In genomic region chr2:218853766-218854165, GRCh38 we compare ENCODE assay signal across 15 cellular contexts. TPM values are rescaled to one million over a fixed set of nuclear protein-coding genes. Genes with fewer than 3 reads are reported as not detected.
DNase-seq lines count a peak whose midpoint lies in the region; ATAC-seq and TF ChIP-seq lines count a peak whose summit lies in the region.
"Had no signal": no experiment of that assay in that cellular context is flagged by ENCODE, and none has a peak within 500 bp of the region (broad histone marks: within the 10 kb centered on the region; RNA-seq: fewer than 3 reads in every experiment).

No MANE protein-coding gene starts in this region.

- intact Hi-C loops in sigmoid colon (cut with DNase I): loop anchor here (1.0 kb wide), 1 partner anchor 45 kb away; no protein-coding TSS in a partner anchor

- TF ChIP-seq EP300 in sigmoid colon (IDR thresholded peaks at IDR 0.05) (no peak), tibial nerve (IDR thresholded peaks at IDR 0.05) (no peak)

- WGBS in sigmoid colon, 2 donors: 32 to 39% methylated on average over 5 of the region's 5 CpGs
- 72 to 78% methylated on average over 5 of the region's 5 CpGs for WGBS in tibial nerve, 2 donors

- H3K36me3 ChIP-seq in sigmoid colon (no peaks in the 10 kb centered on the region), tibial nerve (no peaks in the 10 kb centered on the region)
- H3K36me3 ChIP-seq: HAP-1 had no signal

- peaks cover 0 to 11% (median 4%) of the 10 kb centered on the region in 4 donors for H3K4me1 ChIP-seq in sigmoid colon
- H3K4me1 ChIP-seq in tibial nerve: peaks cover 0 to 39% (median under 1%) of the 10 kb centered on the region in 4 donors
- H3K4me1 ChIP-seq: HAP-1 had no signal

- TF ChIP-seq CTCF in choroid plexus epithelial cell (conservative IDR thresholded peaks at IDR 0.05; ENCODE audit: low read depth, low read length) (no peak), sigmoid colon (IDR thresholded peaks at IDR 0.05) (no peak), tibial nerve (IDR thresholded peaks at IDR 0.05) (no peak)

- H3K9me3 ChIP-seq in sigmoid colon (no peaks in the 10 kb centered on the region), tibial nerve (no peaks in the 10 kb centered on the region)
- H3K9me3 ChIP-seq: HAP-1 had no signal

- DNase-seq in NCI-H1436 (lab: John Stamatoyannopoulos, UW) (peak; percentile 22), NCI-H1436 treated with DMSO at 0.1 percent for 48 hours (lab: John Stamatoyannopoulos, UW) (no peak), NCI-H69 (lab: John Stamatoyannopoulos, UW) (peak; percentile 90), choroid plexus epithelial cell (ENCODE audit: low read depth) (peak; percentile 49), sigmoid colon (peak; percentile 50), tibial nerve (ENCODE audit: low spot score in 2 of 2) (no peak)
- DNase-seq in stimulated activated naive CD4-positive, alpha-beta T cell treated with Interleukin-2 at 50 U/mL for 16 hours (lab: John Stamatoyannopoulos, UW): no peak
- DNase-seq: activated CD4-positive, alpha-beta T cell treated with anti-CD3 and anti-CD28 coated beads, Interleukin-2, amount 50 U/mL, for 48 hours; NCI-H2029 treated with DMSO at 0.1 percent for 48 hours; stimulated activated CD4-positive, alpha-beta T cell treated with anti-CD3 and anti-CD28 coated beads, Interleukin-2, amount 100 ng/mL, for 24 hours had no signal

- peaks cover 15 to 98% (median 66%) of the 10 kb centered on the region in 3 donors for H3K27me3 ChIP-seq in sigmoid colon
- peaks cover 0 to 51% of the 10 kb centered on the region in 2 donors for H3K27me3 ChIP-seq in tibial nerve

- H3K4me3 ChIP-seq in choroid plexus epithelial cell (ENCODE audit: low read depth, low read length) (no peak overlapping the region), sigmoid colon (no peak overlapping the region), tibial nerve (no peak overlapping the region)
- H3K4me3 ChIP-seq: HAP-1 had no signal

- TF ChIP-seq POLR2A in sigmoid colon (IDR thresholded peaks at IDR 0.05) (no peak), tibial nerve (IDR thresholded peaks at IDR 0.05) (no peak)

- H3K27ac ChIP-seq in sigmoid colon (no peak overlapping the region), tibial nerve (no peak overlapping the region)
- H3K27ac ChIP-seq: 22Rv1, epithelial cell of prostate had no signal

- ATAC-seq in GM18870 (IDR thresholded peaks at IDR 0.05; ENCODE audit: unreplicated experiment): no peak

RNA-seq across cellular contexts. Expression of gene WNT6, which starts 5.8 kb away (rescaled TPM):
- total RNA-seq in sigmoid colon (1 to 10 TPM; 2.6 to 3.9 (median 3.1) TPM), tibial nerve (10 to 100 TPM; 26.1 to 81.5 (median 48.2) TPM)
- polyA plus RNA-seq in sigmoid colon: 1 to 10 TPM in 1 of 3 donors, not detected in 2; 1.5 TPM
- total RNA-seq: SK-MEL-5 had no signal

RNA-seq across cellular contexts. Expression of gene PRKAG3, which starts 22.2 kb away (rescaled TPM):
- not detected for total RNA-seq in sigmoid colon
- not detected for polyA plus RNA-seq in sigmoid colon
- total RNA-seq in tibial nerve: not detected
- total RNA-seq: SK-MEL-5 had no signal

RNA-seq across cellular contexts. Expression of gene WNT10A, which starts 26.9 kb away (rescaled TPM):
- total RNA-seq in sigmoid colon (not detected), tibial nerve (1 to 10 TPM in 1 of 4 donors, under 1 TPM in 2, not detected in 1; 0.21 to 1.3 (median 0.39) TPM)
- under 1 TPM in 1 of 3 donors, not detected in 2; 0.38 TPM for polyA plus RNA-seq in sigmoid colon

Comparison
In these comparisons a context has a peak if more than half of its experiments do, and no peak if none do; other contexts are left out.
1. DNase-seq: peak in NCI-H1436 (single experiment), NCI-H69 (single experiment), choroid plexus epithelial cell (single experiment) and sigmoid colon (single experiment); none in NCI-H1436 treated with DMSO at 0.1 percent for 48 hours (single experiment), stimulated activated naive CD4-positive, alpha-beta T cell treated with Interleukin-2 at 50 U/mL for 16 hours (single experiment) and tibial nerve (0 of 2).
2. RNA of gene WNT6, which starts 5.8 kb away (total RNA-seq): 26.1 to 81.5 TPM in tibial nerve; 2.6 to 3.9 TPM in sigmoid colon; every median in the first group is over 4 times any median in the second.